Comparison of ENCODE assay signal across 24 cellular contexts in the genomic region with DNA sequence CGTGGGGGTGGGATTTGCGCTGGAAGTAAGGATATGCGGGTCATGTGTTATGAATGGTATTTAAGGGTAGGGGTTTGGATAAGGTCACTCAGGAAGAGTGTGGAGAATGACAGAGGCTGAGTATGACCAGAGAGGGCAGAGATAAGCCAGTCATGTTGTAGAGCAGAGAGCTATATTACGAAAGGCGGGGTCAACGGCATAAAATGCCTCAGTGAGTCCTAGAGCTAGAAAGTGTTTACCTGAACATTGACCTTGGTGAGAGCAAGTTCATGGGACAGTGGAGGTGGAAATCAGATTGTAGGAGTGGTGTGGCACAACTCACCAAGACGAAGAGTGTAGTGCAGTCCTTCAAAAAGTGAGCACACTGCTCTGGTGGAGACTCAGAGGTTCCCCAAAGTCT. TPM values are rescaled to one million over a fixed set of nuclear protein-coding genes. Genes with fewer than 3 reads are reported as not detected.
"Had no signal": no experiment of that assay in that cellular context is flagged by ENCODE, and none has a peak within 500 bp of the region (broad histone marks: within the 10 kb centered on the region; RNA-seq: fewer than 3 reads in every experiment).

No MANE protein-coding gene starts in this region.

- H3K4me3 ChIP-seq: esophagus muscularis mucosa, gastroesophageal sphincter, lower lobe of right lung, pancreas, prostate gland, spleen, tibial artery had no signal

- ATAC-seq: effector memory CD8-positive, alpha-beta T cell; gastroesophageal sphincter; lower lobe of right lung; natural killer cell treated with Interleukin-12 subunit alpha and Interleukin-12 subunit beta and Interleukin-15 and Interleukin-18, amount 100 ng/mL, for 72 hours; pancreas; sciatic nerve; stimulated activated memory B cell treated with anti-CD40 and anti-IgM and Interleukin-4, amounts not matched to agents 10 μg/mL and 1 μg/mL and 100 μg/mL, for 72 hours had no signal

- H3K36me3 ChIP-seq: gastroesophageal sphincter, lower lobe of right lung, pancreas, prostate gland, spleen, tibial artery had no signal

- H3K4me1 ChIP-seq: prostate gland had no signal

- H3K9me3 ChIP-seq: esophagus muscularis mucosa, gastroesophageal sphincter, lower lobe of right lung, pancreas, prostate gland, spleen, tibial artery had no signal

- DNase-seq: effector memory CD8-positive, alpha-beta T cell; glutamatergic neuron; immature natural killer cell; lower lobe of right lung; mesenchymal stem cell; midbrain; occipital lobe; pancreas; retina; spleen; stimulated activated CD4-positive, alpha-beta T cell treated with anti-CD3 and anti-CD28 coated beads, Interleukin-15, amount 100 ng/mL, for 24 hours; stimulated activated CD4-positive, alpha-beta T cell treated with anti-CD3 and anti-CD28 coated beads, Interleukin-1b, Interleukin-23, amount 100 ng/mL, for 48 hours; stimulated activated CD4-positive, alpha-beta T cell treated with anti-CD3 and anti-CD28 coated beads, Interleukin-4, amount 100 ng/mL, for 24 hours; tibial artery had no signal

- FAIRE-seq: keratinocyte, pancreas had no signal

- H3K27ac ChIP-seq: epithelial cell of prostate, esophagus muscularis mucosa, gastroesophageal sphincter, lower lobe of right lung, pancreas, prostate gland, spleen, tibial artery had no signal

- H3K27me3 ChIP-seq: esophagus muscularis mucosa, gastroesophageal sphincter, pancreas, spleen, tibial artery had no signal

RNA-seq across cellular contexts. Expression of a gene that starts 13.8 kb away (rescaled TPM):
- total RNA-seq: esophagus muscularis mucosa; fibroblast of villous mesenchyme; gastroesophageal sphincter; lower lobe of right lung; natural killer cell treated with Interleukin-12 subunit alpha and Interleukin-12 subunit beta and Interleukin-15 and Interleukin-18, amount 100 ng/mL, for 72 hours; occipital lobe; sciatic nerve; spleen; temporal lobe had no signal
- polyA plus RNA-seq: immature natural killer cell, keratinocyte, pancreas had no signal
